16 cellular contexts compared by ENCODE assay signal in genomic region chr20:47297746-47298145, GRCh38.
"Had no signal": no experiment of that assay in that cellular context is flagged by ENCODE, and none has a peak within 500 bp of the region (broad histone marks: within the 10 kb centered on the region; RNA-seq: fewer than 3 reads in every experiment).

No MANE protein-coding gene starts in this region.

- H3K9me3 Mint-ChIP-seq: activated naive CD4-positive, alpha-beta T cell treated with anti-CD3 and anti-CD28 coated beads, Interleukin-2, amount 50 U/mL, for 72 hours; stimulated activated effector memory CD8-positive, alpha-beta T cell treated with anti-CD3 and anti-CD28 coated beads, Interleukin-12 subunit alpha, Interleukin-12 subunit beta, amount 100 ng/mL, for 72 hours had no signal

- H3K27ac ChIP-seq: brain microvascular endothelial cell, esophagus squamous epithelium, heart left ventricle, SK-N-MC, VCaP had no signal

- H3K4me1 ChIP-seq: esophagus squamous epithelium had no signal

- H3K27me3 Mint-ChIP-seq: activated CD4-positive, alpha-beta T cell treated with anti-CD3 and anti-CD28 coated beads for 36 hours had no signal

- H3K9me3 ChIP-seq: esophagus squamous epithelium, heart left ventricle, upper lobe of left lung had no signal

- DNase-seq: activated CD4-positive, alpha-beta T cell treated with anti-CD3 and anti-CD28 coated beads for 36 hours; activated CD8-positive, alpha-beta memory T cell treated with anti-CD3 and anti-CD28 coated beads, Interleukin-2, amount 50 U/mL, for 48 hours; activated CD8-positive, alpha-beta T cell treated with anti-CD3 and anti-CD28 coated beads, Interleukin-2, amount 10 ng/mL, durations not matched to agents 7 days and 5 days; amniotic stem cell; brain microvascular endothelial cell; esophagus squamous epithelium; foreskin fibroblast; heart left ventricle; right cardiac atrium; T-helper 1 cell; upper lobe of left lung had no signal

- H3K4me3 ChIP-seq: esophagus squamous epithelium, heart left ventricle, SK-N-MC, smooth muscle cell, upper lobe of left lung had no signal

- ATAC-seq: activated CD4-positive, alpha-beta T cell treated with anti-CD3 and anti-CD28 coated beads for 36 hours; activated CD8-positive, alpha-beta T cell treated with anti-CD3 and anti-CD28 coated beads, Interleukin-2, amount 10 ng/mL, durations not matched to agents 7 days and 5 days; activated naive CD4-positive, alpha-beta T cell treated with anti-CD3 and anti-CD28 coated beads, Interleukin-2, amount 50 U/mL, for 72 hours; heart left ventricle; right cardiac atrium; stimulated activated effector memory CD8-positive, alpha-beta T cell treated with anti-CD3 and anti-CD28 coated beads, Interleukin-12 subunit alpha, Interleukin-12 subunit beta, amount 100 ng/mL, for 72 hours had no signal

- H3K27me3 ChIP-seq: brain microvascular endothelial cell, esophagus squamous epithelium, heart left ventricle, upper lobe of left lung had no signal

- H3K4me3 Mint-ChIP-seq: activated CD4-positive, alpha-beta T cell treated with anti-CD3 and anti-CD28 coated beads for 36 hours; activated CD8-positive, alpha-beta T cell treated with anti-CD3 and anti-CD28 coated beads, Interleukin-2, amount 10 ng/mL, durations not matched to agents 7 days and 5 days; stimulated activated effector memory CD8-positive, alpha-beta T cell treated with anti-CD3 and anti-CD28 coated beads, Interleukin-12 subunit alpha, Interleukin-12 subunit beta, amount 100 ng/mL, for 72 hours had no signal

- H3K27ac Mint-ChIP-seq: activated CD4-positive, alpha-beta T cell treated with anti-CD3 and anti-CD28 coated beads for 36 hours; activated CD8-positive, alpha-beta T cell treated with anti-CD3 and anti-CD28 coated beads, Interleukin-2, amount 10 ng/mL, durations not matched to agents 7 days and 5 days had no signal
